Comparison of ENCODE assay signal across 8 cellular contexts in the genomic region with DNA sequence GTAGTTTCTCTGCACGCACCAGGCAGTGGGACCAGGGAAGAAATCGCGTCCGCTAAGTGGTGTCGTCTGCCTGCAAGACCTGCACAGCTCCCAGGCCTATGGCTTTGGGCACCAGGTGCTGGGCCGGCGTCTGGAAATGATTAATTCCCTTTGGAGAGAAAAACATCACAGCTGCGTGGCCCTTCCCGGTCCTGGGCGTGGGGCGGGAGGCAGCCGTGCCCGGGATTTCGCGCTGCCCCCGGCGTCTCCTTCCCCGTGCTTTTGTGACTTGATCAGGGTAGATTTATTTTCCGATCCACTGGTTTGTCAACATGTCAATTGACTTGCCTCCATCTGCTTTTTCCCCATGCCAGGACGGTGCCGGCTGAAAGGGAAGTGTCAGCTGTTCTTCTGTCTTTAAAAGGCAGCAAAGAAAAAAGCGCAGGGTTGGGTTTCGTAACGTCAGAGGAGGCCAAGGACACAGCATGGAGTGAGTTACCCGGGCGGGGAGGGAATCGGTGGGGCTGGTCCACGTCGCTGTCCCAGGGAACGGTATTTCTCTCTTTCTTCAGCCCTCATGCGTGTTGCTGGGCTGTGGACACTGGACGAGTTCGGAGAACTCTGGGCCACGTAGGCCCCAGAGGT.
A peak's percentile ranks its signal among the peaks of the same experiment; 100 is the strongest.
DNase-seq lines count a peak whose midpoint lies in the region; ATAC-seq, FAIRE-seq and TF ChIP-seq lines count a peak whose summit lies in the region.

No MANE protein-coding gene starts in this region.

- ATAC-seq in A549 (peak; percentile 40 to 57; a peak in 3 of 6 replicates), body of pancreas (peak; percentile 53), GM21529 (IDR thresholded peaks at IDR 0.05; ENCODE audit: unreplicated experiment) (no peak)

- H3K79me1 ChIP-seq in mesenchymal stem cell (replicated peaks; ENCODE audit: low read length, poor library complexity, severe bottlenecking): no peaks in the 10 kb centered on the region

- H2AK5ac ChIP-seq in mesenchymal stem cell (ENCODE audit: low read length, severe bottlenecking): no peak overlapping the region

- TF ChIP-seq POLR2A in A549 (IDR thresholded peaks at IDR 0.05; ENCODE audit: low read length): no peak
- TF ChIP-seq POLR2A in body of pancreas (IDR thresholded peaks at IDR 0.05): no peak

- no peak for FAIRE-seq in A549 (lab: Jason Lieb, UNC)

- POLR2A ChIA-PET in A549 (lab: Yijun Ruan, JAX): no interaction called here

- H3K23ac ChIP-seq in mesenchymal stem cell (ENCODE audit: low read length in 2 of 2): no peak overlapping the region

- H3K14ac ChIP-seq in mesenchymal stem cell (ENCODE audit: low read length in 2 of 2): no peak overlapping the region

- H2BK15ac ChIP-seq in mesenchymal stem cell (ENCODE audit: low read depth, poor library complexity, severe bottlenecking): no peak overlapping the region

- H3K4me3 ChIP-seq in A549: no peak overlapping the region
- H3K4me3 ChIP-seq in body of pancreas: no peak overlapping the region
- H3K4me3 ChIP-seq in mesenchymal stem cell (ENCODE audit: insufficient read depth in 1 of 2, low read depth in 1 of 2, low read length in 2 of 2): peak overlapping the region in 1 of 2 experiments; percentile 57

- no peak overlapping the region for H2AFZ ChIP-seq in mesenchymal stem cell (ENCODE audit: low read depth, low read length)

- no peak overlapping the region for H2BK5ac ChIP-seq in mesenchymal stem cell (ENCODE audit: low read depth, low read length, poor library complexity, severe bottlenecking)

- H3K4me1 ChIP-seq in A549: peaks cover 4% of the 10 kb centered on the region; the same call in 1 of the 3 replicates
- H3K4me1 ChIP-seq in body of pancreas: no peaks in the 10 kb centered on the region
- no peaks in the 10 kb centered on the region for H3K4me1 ChIP-seq in mesenchymal stem cell (ENCODE audit: control insufficient read depth, insufficient read depth, low read depth, low read length)

- TF ChIP-seq RAD21 in A549 (conservative IDR thresholded peaks at IDR 0.05 in 1 of 2, IDR thresholded peaks at IDR 0.05 in 1 of 2): peak in 1 of 2 experiments; percentile 20; a peak in 2 of 5 replicates

- no peak overlapping the region for H2BK120ac ChIP-seq in mesenchymal stem cell (ENCODE audit: low read depth, low read length)

- H3K36me3 ChIP-seq in body of pancreas (replicated peaks in 1 of 2; ENCODE audit: insufficient read depth in 1 of 2, low read depth in 2 of 2) (no peaks in the 10 kb centered on the region), mesenchymal stem cell (ENCODE audit: control insufficient read depth in 1 of 2, insufficient read depth in 2 of 2, low read depth in 1 of 2, low read length in 2 of 2) (no peaks in the 10 kb centered on the region)

- TF ChIP-seq EP300 in A549 (IDR thresholded peaks at IDR 0.05): no peak

- 87% methylated on average over 30 of the region's 34 CpGs for WGBS in A549 (ENCODE audit: missing lambda C conversion rate)
- WGBS in body of pancreas, 2 donors: 38 to 56% methylated on average over 22 to 34 of the region's 34 CpGs
- WGBS in mesenchymal stem cell: 88% methylated on average over 34 of the region's 34 CpGs

- H4K8ac ChIP-seq in mesenchymal stem cell (ENCODE audit: low read length): no peak overlapping the region

- no peak overlapping the region for H4K91ac ChIP-seq in mesenchymal stem cell (ENCODE audit: low read length)

- H3K4me2 ChIP-seq in A549 (no peak overlapping the region), mesenchymal stem cell (ENCODE audit: low read length, poor library complexity, severe bottlenecking) (no peak overlapping the region)

- intact Hi-C loops in body of pancreas (cut with DNase I): loop anchor here (5.0 kb wide), 1 partner anchor 243 kb away; no protein-coding TSS in a partner anchor

- H3K9me3 ChIP-seq in A549 (no peaks in the 10 kb centered on the region), body of pancreas (no peaks in the 10 kb centered on the region), mesenchymal stem cell (ENCODE audit: control insufficient read depth, low read length) (no peaks in the 10 kb centered on the region)

- no peaks in the 10 kb centered on the region for H3K27me3 ChIP-seq in body of pancreas
- no peaks in the 10 kb centered on the region for H3K27me3 ChIP-seq in mesenchymal stem cell (ENCODE audit: control insufficient read depth in 1 of 2, insufficient read depth in 1 of 2, low read length in 2 of 2)

- no peak for DNase-seq in A549 (ENCODE audit: low read depth in 1 of 2, low spot score in 1 of 2)
- peak; percentile 84 for DNase-seq in MV-4-11 (lab: John Stamatoyannopoulos, UW)
- peak in 3 of 4 donors; percentile 13 to 53 (median 42) for DNase-seq in body of pancreas
- no peak for DNase-seq in mesenchymal stem cell
- no peak for DNase-seq in NCI-H446 (lab: John Stamatoyannopoulos, UW)
- no peak for DNase-seq in amniotic stem cell (lab: John Stamatoyannopoulos, UW)
- no peak for DNase-seq in activated effector memory CD4-positive, alpha-beta T cell treated with Interleukin-2 at 50 U/mL for 16 hours

- H3K27ac ChIP-seq in A549: peak overlapping the region; percentile 18 to 74; a peak in 4 of 6 replicates
- H3K27ac ChIP-seq in body of pancreas: peak overlapping the region in 3 of 4 donors; percentile 10 to 26 (median 15)
- H3K27ac ChIP-seq in mesenchymal stem cell (ENCODE audit: low read length, poor library complexity, severe bottlenecking): no peak overlapping the region

- H2BK12ac ChIP-seq in mesenchymal stem cell (ENCODE audit: low read length in 2 of 2): peak overlapping the region in 1 of 2 experiments; percentile 29

- peak overlapping the region; percentile 69 for H3K9ac ChIP-seq in mesenchymal stem cell (ENCODE audit: low read length)

- no peak; the same call in 2 of the 3 replicates for TF ChIP-seq CTCF in A549 (IDR thresholded peaks at IDR 0.05)
- TF ChIP-seq CTCF in body of pancreas (IDR thresholded peaks at IDR 0.05): no peak

- CTCF ChIA-PET in A549 (lab: Yijun Ruan, JAX): interaction anchor here (0.7 to 2.5 kb wide), 4 partner anchors 183 to 310 kb away, joined by 3 to 7 read pairs (median 4); no protein-coding TSS in a partner anchor

- H3K4ac ChIP-seq in mesenchymal stem cell (ENCODE audit: low read depth in 1 of 2, low read length in 2 of 2): peak overlapping the region in 1 of 2 experiments; percentile 10

- peak overlapping the region in 1 of 2 experiments; percentile 67 for H3K18ac ChIP-seq in mesenchymal stem cell (ENCODE audit: low read depth in 1 of 2, low read length in 2 of 2)

TF ChIP-seq in A549, 52 proteins besides CTCF, POLR2A, EP300 and RAD21:
- TF ChIP-seq CEBPB (IDR thresholded peaks at IDR 0.05) (no peak), SMC3 (IDR thresholded peaks at IDR 0.05) (peak; percentile 14; the same call in 1 of the 3 replicates)
- TF ChIP-seq, protein P1, sequence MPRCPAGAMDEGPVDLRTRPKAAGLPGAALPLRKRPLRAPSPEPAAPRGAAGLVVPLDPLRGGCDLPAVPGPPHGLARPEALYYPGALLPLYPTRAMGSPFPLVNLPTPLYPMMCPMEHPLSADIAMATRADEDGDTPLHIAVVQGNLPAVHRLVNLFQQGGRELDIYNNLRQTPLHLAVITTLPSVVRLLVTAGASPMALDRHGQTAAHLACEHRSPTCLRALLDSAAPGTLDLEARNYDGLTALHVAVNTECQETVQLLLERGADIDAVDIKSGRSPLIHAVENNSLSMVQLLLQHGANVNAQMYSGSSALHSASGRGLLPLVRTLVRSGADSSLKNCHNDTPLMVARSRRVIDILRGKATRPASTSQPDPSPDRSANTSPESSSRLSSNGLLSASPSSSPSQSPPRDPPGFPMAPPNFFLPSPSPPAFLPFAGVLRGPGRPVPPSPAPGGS (IDR thresholded peaks at IDR 0.05): no peak

Comparison
In these comparisons a context has a peak if more than half of its experiments do, and no peak if none do; other contexts are left out.
1. DNase-seq: peak in MV-4-11 (single experiment) and body of pancreas (3 of 4); none in A549 (0 of 2), mesenchymal stem cell (single experiment), NCI-H446 (0 of 2), amniotic stem cell (single experiment) and activated effector memory CD4-positive, alpha-beta T cell treated with Interleukin-2 at 50 U/mL for 16 hours (single experiment).